ENCODE assay signal across 23 cellular contexts in genomic region chr1:222068101-222068500, GRCh38.
DNase-seq lines count a peak whose midpoint lies in the region; ATAC-seq, FAIRE-seq and TF ChIP-seq lines count a peak whose summit lies in the region.
"Had no signal": no experiment of that assay in that cellular context is flagged by ENCODE, and none has a peak within 500 bp of the region (broad histone marks: within the 10 kb centered on the region; RNA-seq: fewer than 3 reads in every experiment).

No MANE protein-coding gene starts in this region.

- no peaks in the 10 kb centered on the region for H3K27me3 ChIP-seq in bronchial epithelial cell (ENCODE audit: control insufficient read depth, insufficient read depth, low read length)
- no peaks in the 10 kb centered on the region for H3K27me3 ChIP-seq in pancreas
- H3K27me3 ChIP-seq: BE2C; BLaER1 treated with 17β-estradiol and CSF1 and Interleukin-3, amounts not matched to agents 10 nM and 100 nM had no signal

- intact Hi-C loops in pancreas (cut with DNase I), result no loop called here

- DNase-seq in DMS53 (lab: John Stamatoyannopoulos, UW) (peak; percentile 75), LNCaP clone FGC (ENCODE audit: low read depth) (peak; percentile 11), bronchial epithelial cell (ENCODE audit: low read depth) (peak; percentile 13), NCI-H345 (lab: John Stamatoyannopoulos, UW) (no peak), NCI-H1417 (lab: John Stamatoyannopoulos, UW) (no peak), pancreas (no peak)
- DNase-seq: 8988T; ACHN; AML-193; BE2C; CD4-positive, alpha-beta T cell; CD8-positive, alpha-beta memory T cell; DMS 273 treated with DMSO at 0.1 percent for 48 hours; DND-41; GOT3; H7; HCEC 1CT had no signal

- H3K9me3 ChIP-seq in pancreas, result no peaks in the 10 kb centered on the region

- TF ChIP-seq CTCF in LNCaP clone FGC (IDR thresholded peaks at IDR 0.05; ENCODE audit: control insufficient read depth, extremely low read depth, insufficient read depth), result no peak
- no peak for TF ChIP-seq CTCF in bronchial epithelial cell (IDR thresholded peaks at IDR 0.05; ENCODE audit: insufficient read depth, low read length, severe bottlenecking)
- no peak for TF ChIP-seq CTCF in pancreas (IDR thresholded peaks at IDR 0.05)

- H3K4me3 ChIP-seq in LNCaP clone FGC (ENCODE audit: low read depth, low read length) (no peak overlapping the region), bronchial epithelial cell (ENCODE audit: low read depth, low read length) (no peak overlapping the region), pancreas (no peak overlapping the region)
- H3K4me3 ChIP-seq: A549; BLaER1 treated with 17β-estradiol and CSF1 and Interleukin-3, amounts not matched to agents 10 nM and 100 nM had no signal

- no peaks in the 10 kb centered on the region for H3K36me3 ChIP-seq in bronchial epithelial cell (ENCODE audit: control insufficient read depth, insufficient read depth, low read length)
- no peaks in the 10 kb centered on the region for H3K36me3 ChIP-seq in pancreas
- H3K36me3 ChIP-seq: BE2C; BLaER1 treated with 17β-estradiol and CSF1 and Interleukin-3, amounts not matched to agents 10 nM and 100 nM had no signal

- peaks cover 0 to 9% (median 4%) of the 10 kb centered on the region in 3 donors for H3K4me1 ChIP-seq in pancreas
- H3K4me1 ChIP-seq: A549 had no signal

- 84 to 90% methylated on average over 6 of the region's 6 CpGs for WGBS in pancreas, 2 donors

- FAIRE-seq in bronchial epithelial cell (lab: Jason Lieb, UNC) (peak; percentile 13), pancreas (lab: Jason Lieb, UNC) (no peak)
- FAIRE-seq: A549, D721Med, G401.6 had no signal

- ATAC-seq in esophagus mucosa (peak; percentile 78), GM21360 (IDR thresholded peaks at IDR 0.05; ENCODE audit: unreplicated experiment) (no peak), pancreas (no peak)
- ATAC-seq: A549 had no signal

- no peak overlapping the region for H3K27ac ChIP-seq in pancreas
- H3K27ac ChIP-seq: A549; BLaER1 treated with 17β-estradiol and CSF1 and Interleukin-3, amounts not matched to agents 10 nM and 100 nM had no signal

Comparison
In these comparisons a context has a peak if more than half of its experiments do, and no peak if none do; other contexts are left out.
1. DNase-seq: peak in DMS53 (single experiment), LNCaP clone FGC (single experiment) and bronchial epithelial cell (single experiment); none in NCI-H345 (single experiment), NCI-H1417 (0 of 3) and pancreas (0 of 6).